Comparison of ENCODE assay signal across 13 cellular contexts in the genomic region with DNA sequence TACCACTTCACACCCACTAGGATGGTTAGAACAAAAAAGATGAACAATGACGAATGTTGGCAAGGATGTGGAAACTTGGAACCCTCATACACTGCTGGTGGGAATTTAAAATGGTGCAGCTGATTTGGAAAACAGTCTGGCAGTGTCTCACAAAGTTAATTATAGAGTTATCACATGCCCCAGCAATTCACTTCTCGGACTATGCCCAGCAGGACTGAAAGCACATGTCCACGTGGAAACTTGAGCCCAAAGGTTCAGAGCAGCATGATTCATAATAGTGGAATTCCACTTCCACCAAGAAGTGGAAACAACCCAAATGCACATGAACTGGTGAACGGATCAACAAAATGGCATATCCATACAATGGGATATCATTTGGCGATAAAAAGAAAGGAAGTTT.
DNase-seq lines count a peak whose midpoint lies in the region; ATAC-seq, FAIRE-seq and TF ChIP-seq lines count a peak whose summit lies in the region.
"Had no signal": no experiment of that assay in that cellular context is flagged by ENCODE, and none has a peak within 500 bp of the region (broad histone marks: within the 10 kb centered on the region; RNA-seq: fewer than 3 reads in every experiment).

No MANE protein-coding gene starts in this region.

- peaks cover 9% of the 10 kb centered on the region for H3K36me3 Mint-ChIP-seq in glutamatergic neuron (ENCODE audit: unreplicated experiment)
- H3K36me3 Mint-ChIP-seq: activated naive CD8-positive, alpha-beta T cell treated with anti-CD3 and anti-CD28 coated beads, Interleukin-2, amount 10 ng/mL, durations not matched to agents 7 days and 5 days; CD14-positive monocyte had no signal

- BruUV-seq in HepG2 (replicated peaks; lab: Mats Ljungman, UMichigan): no TSS peak

- FAIRE-seq in HepG2 (lab: Jason Lieb, UNC): no peak

- DNase-seq in Daoy (ENCODE audit: low read depth) (peak; percentile 87), NCI-H226 (peak; percentile 18), epidermal melanocyte (ENCODE audit: insufficient read length, low spot score) (peak; percentile 57), HepG2 (ENCODE audit: low spot score) (peak; percentile 9), germinal center (ENCODE audit: low spot score) (no peak), glutamatergic neuron (no peak)
- DNase-seq in activated CD4-positive, alpha-beta T cell treated with anti-CD3 and anti-CD28 coated beads, Interleukin-2, amount 50 U/mL, for 1 hour: no peak
- DNase-seq: activated naive CD8-positive, alpha-beta T cell treated with anti-CD3 and anti-CD28 coated beads, Interleukin-2, amount 10 ng/mL, durations not matched to agents 7 days and 5 days; mesendoderm; NCI-H510A had no signal

- peaks cover 4% of the 10 kb centered on the region for H3K9me3 Mint-ChIP-seq in glutamatergic neuron (ENCODE audit: unreplicated experiment)

- no peaks in the 10 kb centered on the region for H3K36me3 ChIP-seq in HepG2 (replicated peaks in 1 of 2; ENCODE audit: control insufficient read depth in 1 of 2, insufficient read depth in 2 of 2, low read length in 2 of 2)

- H3K9ac ChIP-seq in HepG2 (ENCODE audit: insufficient read depth, low read depth, low read length): no peak overlapping the region

- H3K27me3 Mint-ChIP-seq in glutamatergic neuron (ENCODE audit: unreplicated experiment): peaks cover 6% of the 10 kb centered on the region

- no peak overlapping the region for H3K27ac ChIP-seq in HepG2 (ENCODE audit: extremely low read length, insufficient read depth, low read length)

- in situ Hi-C loops in HepG2 (cut with HindIII; ENCODE audit: extremely low pct_ligation_motif_present, low pct_unique_long_range_greater_than_20kb): no loop called here

- no peaks in the 10 kb centered on the region for H3K79me2 ChIP-seq in HepG2 (ENCODE audit: insufficient read depth, low read length)

- CTCF ChIA-PET in HepG2 (lab: Yijun Ruan, JAX; ENCODE audit: low intra/inter-chr PET ratio, low total read pairs): no interaction called here

- no peak overlapping the region for H3K4me3 ChIP-seq in HepG2 (replicated peaks in 1 of 3; ENCODE audit: insufficient read depth in 1 of 3, low read depth in 2 of 3, low read length in 3 of 3)

- TF ChIP-seq RAD21 in HepG2 (CRISPR knock-in tag; IDR thresholded peaks at IDR 0.05): no peak

- POLR2A ChIA-PET in HepG2 (lab: Yijun Ruan, JAX): no interaction called here

- 5% methylated on average over 5 of the region's 5 CpGs for WGBS in HepG2 (ENCODE audit: low lambda C conversion rate)

- H4K20me1 ChIP-seq in HepG2 (ENCODE audit: insufficient read depth, low read length): no peaks in the 10 kb centered on the region

- H3K4me3 Mint-ChIP-seq in glutamatergic neuron (ENCODE audit: unreplicated experiment): no peak overlapping the region
- H3K4me3 Mint-ChIP-seq: activated naive CD8-positive, alpha-beta T cell treated with anti-CD3 and anti-CD28 coated beads, Interleukin-2, amount 10 ng/mL, durations not matched to agents 7 days and 5 days; CD14-positive monocyte had no signal

- TF ChIP-seq CTCF in HepG2 (CRISPR knock-in tag; IDR thresholded peaks at IDR 0.05): no peak
- no peak for TF ChIP-seq CTCF in glutamatergic neuron (IDR thresholded peaks at IDR 0.05; ENCODE audit: partially characterized antibody, unreplicated experiment)

- ATAC-seq in HepG2: no peak; the same call in 2 of the 3 replicates
- no peak for ATAC-seq in GM19035 (IDR thresholded peaks at IDR 0.05; ENCODE audit: unreplicated experiment)

- no peak for TF ChIP-seq POLR2A in HepG2 (IDR thresholded peaks at IDR 0.05; ENCODE audit: insufficient read depth in 1 of 2, low read depth in 2 of 2, low read length in 2 of 2)

- no peaks in the 10 kb centered on the region for H3K9me3 ChIP-seq in HepG2 (ENCODE audit: low read length)

- H3K4me2 ChIP-seq in HepG2 (ENCODE audit: low read depth, low read length): no peak overlapping the region

- TF ChIP-seq EP300 in HepG2 (IDR thresholded peaks at IDR 0.05; ENCODE audit: low read depth in 2 of 2, low read length in 2 of 2) (no peak; a peak in 1 of 4 replicates), HepG2 (CRISPR knock-in tag; IDR thresholded peaks at IDR 0.05; ENCODE audit: borderline replicate concordance) (no peak)

- H3K27ac Mint-ChIP-seq in glutamatergic neuron (ENCODE audit: unreplicated experiment): no peak overlapping the region
- H3K27ac Mint-ChIP-seq: CD14-positive monocyte, progenitor cell of endocrine pancreas had no signal

- intact Hi-C loops in HepG2 (cut with micrococcal nuclease; ENCODE audit: unreplicated experiment): no loop called here

- H3K27me3 ChIP-seq in HepG2 (ENCODE audit: control insufficient read depth in 1 of 2, insufficient read depth in 2 of 2, low read length in 2 of 2): peaks cover 3 to 41% of the 10 kb centered on the region in 2 experiments; a peak in 4 of 5 replicates

- H2AFZ ChIP-seq in HepG2 (ENCODE audit: low read length): no peak overlapping the region

- H3K4me1 Mint-ChIP-seq in glutamatergic neuron (ENCODE audit: low read depth, unreplicated experiment): peaks cover 2% of the 10 kb centered on the region

- H3K4me1 ChIP-seq in HepG2 (ENCODE audit: insufficient read depth, low read length): no peaks in the 10 kb centered on the region

TF ChIP-seq in HepG2, 621 proteins besides CTCF, POLR2A, EP300 and RAD21:
- TF ChIP-seq, protein P1, sequence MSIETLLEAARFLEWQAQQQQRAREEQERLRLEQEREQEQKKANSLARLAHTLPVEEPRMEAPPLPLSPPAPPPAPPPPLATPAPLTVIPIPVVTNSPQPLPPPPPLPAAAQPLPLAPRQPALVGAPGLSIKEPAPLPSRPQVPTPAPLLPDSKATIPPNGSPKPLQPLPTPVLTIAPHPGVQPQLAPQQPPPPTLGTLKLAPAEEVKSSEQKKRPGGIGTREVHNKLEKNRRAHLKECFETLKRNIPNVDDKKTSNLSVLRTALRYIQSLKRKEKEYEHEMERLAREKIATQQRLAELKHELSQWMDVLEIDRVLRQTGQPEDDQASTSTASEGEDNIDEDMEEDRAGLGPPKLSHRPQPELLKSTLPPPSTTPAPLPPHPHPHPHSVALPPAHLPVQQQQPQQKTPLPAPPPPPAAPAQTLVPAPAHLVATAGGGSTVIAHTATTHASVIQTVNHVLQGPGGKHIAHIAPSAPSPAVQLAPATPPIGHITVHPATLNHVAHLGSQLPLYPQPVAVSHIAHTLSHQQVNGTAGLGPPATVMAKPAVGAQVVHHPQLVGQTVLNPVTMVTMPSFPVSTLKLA (IDR thresholded peaks at IDR 0.05): peak; percentile 55
- TF ChIP-seq ZFP41 (CRISPR knock-in tag; IDR thresholded peaks at IDR 0.05; ENCODE audit: borderline replicate concordance) (no peak), SAP130 (CRISPR knock-in tag; IDR thresholded peaks at IDR 0.05; ENCODE audit: low read depth) (0 out of 2 replicates have a peak, but pooled peaks have one; percentile 16), FOSL2 (CRISPR knock-in tag; IDR thresholded peaks at IDR 0.05) (peak; percentile 87)
- TF ChIP-seq, protein P2, sequence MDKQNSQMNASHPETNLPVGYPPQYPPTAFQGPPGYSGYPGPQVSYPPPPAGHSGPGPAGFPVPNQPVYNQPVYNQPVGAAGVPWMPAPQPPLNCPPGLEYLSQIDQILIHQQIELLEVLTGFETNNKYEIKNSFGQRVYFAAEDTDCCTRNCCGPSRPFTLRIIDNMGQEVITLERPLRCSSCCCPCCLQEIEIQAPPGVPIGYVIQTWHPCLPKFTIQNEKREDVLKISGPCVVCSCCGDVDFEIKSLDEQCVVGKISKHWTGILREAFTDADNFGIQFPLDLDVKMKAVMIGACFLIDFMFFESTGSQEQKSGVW (CRISPR knock-in tag; IDR thresholded peaks at IDR 0.05; ENCODE audit: borderline replicate concordance): no peak

Comparison
In these comparisons a context has a peak if more than half of its experiments do, and no peak if none do; other contexts are left out.
1. DNase-seq: peak in Daoy (single experiment), NCI-H226 (single experiment), epidermal melanocyte (single experiment) and HepG2 (single experiment); none in germinal center (single experiment), activated CD4-positive, alpha-beta T cell treated with anti-CD3 and anti-CD28 coated beads, Interleukin-2, amount 50 U/mL, for 1 hour (single experiment) and glutamatergic neuron (single experiment).